17 cellular contexts compared by ENCODE assay signal in genomic region chr16:76278086-76278485, GRCh38. TPM values are rescaled to one million over a fixed set of nuclear protein-coding genes. Genes with fewer than 3 reads are reported as not detected.
DNase-seq lines count a peak whose midpoint lies in the region; ATAC-seq and TF ChIP-seq lines count a peak whose summit lies in the region.
"Had no signal": no experiment of that assay in that cellular context is flagged by ENCODE, and none has a peak within 500 bp of the region (broad histone marks: within the 10 kb centered on the region; RNA-seq: fewer than 3 reads in every experiment).

No MANE protein-coding gene starts in this region.

- WGBS in right lobe of liver (ENCODE audit: insufficient coverage, low coverage, low lambda C conversion rate, missing lambda C conversion rate), result 59% methylated on average over 5 of the region's 5 CpGs
- 64 to 81% methylated on average over 5 of the region's 5 CpGs for WGBS in thyroid gland, 2 donors

- BruUV-seq in Caco-2 (replicated peaks; lab: Mats Ljungman, UMichigan), result no TSS peak

- no peaks in the 10 kb centered on the region for H3K36me3 Mint-ChIP-seq in Caco-2 (ENCODE audit: insufficient read depth, unreplicated experiment)
- H3K36me3 Mint-ChIP-seq: CD8-positive, alpha-beta T cell had no signal

- H3K9me3 Mint-ChIP-seq in Caco-2 (ENCODE audit: unreplicated experiment), result no peaks in the 10 kb centered on the region
- H3K9me3 Mint-ChIP-seq: CD8-positive, alpha-beta T cell had no signal

- peak; percentile 14 for DNase-seq in NCI-H2227 (lab: John Stamatoyannopoulos, UW; ENCODE audit: unreplicated experiment)
- peak; percentile 20 for DNase-seq in cerebellum (ENCODE audit: low spot score)
- no peak for DNase-seq in right lobe of liver
- DNase-seq in Caco-2, result no peak
- DNase-seq in thyroid gland, result no peak
- DNase-seq: CD8-positive, alpha-beta T cell; NCI-H1105; NCI-H1694 treated with DMSO at 0.1 percent for 48 hours; NCI-H2107; NCI-H446 treated with DMSO at 0.1 percent for 48 hours; SJCRH30 had no signal

- CTCF ChIA-PET in Caco-2 (lab: Charles Lee), result interaction anchor here (0.6 kb wide), 1 partner anchor 589 kb away, joined by 4 read pairs; no protein-coding TSS in a partner anchor

- no peaks in the 10 kb centered on the region for H3K36me3 ChIP-seq in right lobe of liver
- H3K36me3 ChIP-seq in Caco-2 (ENCODE audit: control insufficient read depth, insufficient read depth, low read length), result no peaks in the 10 kb centered on the region
- H3K36me3 ChIP-seq in thyroid gland, result no peaks in the 10 kb centered on the region
- H3K36me3 ChIP-seq: BLaER1 treated with 17β-estradiol and CSF1 and Interleukin-3, amounts not matched to agents 10 nM and 100 nM; SJCRH30 had no signal

- POLR2A ChIA-PET in Caco-2 (lab: Charles Lee), result no interaction called here

- H3K27ac Mint-ChIP-seq in Caco-2 (ENCODE audit: unreplicated experiment), result no peak overlapping the region
- H3K27ac Mint-ChIP-seq: CD8-positive, alpha-beta T cell had no signal

- no peak for TF ChIP-seq POLR2A in right lobe of liver (IDR thresholded peaks at IDR 0.05)
- TF ChIP-seq POLR2A in thyroid gland (IDR thresholded peaks at IDR 0.05), result no peak

- H3K4me1 ChIP-seq in right lobe of liver, result no peaks in the 10 kb centered on the region
- H3K4me1 ChIP-seq in Caco-2, result no peaks in the 10 kb centered on the region
- H3K4me1 ChIP-seq in thyroid gland, result no peaks in the 10 kb centered on the region
- H3K4me1 ChIP-seq: BLaER1 treated with 17β-estradiol and CSF1 and Interleukin-3, amounts not matched to agents 10 nM and 100 nM; SJCRH30 had no signal

- no peak overlapping the region for H3K4me3 Mint-ChIP-seq in Caco-2 (ENCODE audit: unreplicated experiment)
- H3K4me3 Mint-ChIP-seq: CD8-positive, alpha-beta T cell had no signal

- H3K9me3 ChIP-seq in right lobe of liver, result no peaks in the 10 kb centered on the region
- H3K9me3 ChIP-seq in Caco-2, result no peaks in the 10 kb centered on the region
- H3K9me3 ChIP-seq in thyroid gland, result no peaks in the 10 kb centered on the region
- H3K9me3 ChIP-seq: BLaER1 treated with 17β-estradiol and CSF1 and Interleukin-3, amounts not matched to agents 10 nM and 100 nM; SJCRH30 had no signal

- peak overlapping the region; percentile 65 for H3K27ac ChIP-seq in layer of hippocampus (ENCODE audit: low read depth, low read length)
- peak overlapping the region; percentile 81 for H3K27ac ChIP-seq in temporal lobe (ENCODE audit: low read depth, low read length)
- H3K27ac ChIP-seq in right lobe of liver, result no peak overlapping the region
- H3K27ac ChIP-seq in thyroid gland, result no peak overlapping the region
- H3K27ac ChIP-seq: BLaER1 treated with 17β-estradiol and CSF1 and Interleukin-3, amounts not matched to agents 10 nM and 100 nM; SJCRH30 had no signal

- no peaks in the 10 kb centered on the region for H3K4me1 Mint-ChIP-seq in Caco-2 (ENCODE audit: low read depth, unreplicated experiment)

- H3K27me3 Mint-ChIP-seq in Caco-2 (ENCODE audit: insufficient read depth, unreplicated experiment), result no peaks in the 10 kb centered on the region

- H3K27me3 ChIP-seq in layer of hippocampus (ENCODE audit: control insufficient read depth, insufficient read depth, low read length) (no peaks in the 10 kb centered on the region), right lobe of liver (no peaks in the 10 kb centered on the region), Caco-2 (replicated peaks; ENCODE audit: control insufficient read depth, insufficient read depth, low read length) (no peaks in the 10 kb centered on the region), thyroid gland (no peaks in the 10 kb centered on the region)
- H3K27me3 ChIP-seq: BLaER1 treated with 17β-estradiol and CSF1 and Interleukin-3, amounts not matched to agents 10 nM and 100 nM; SJCRH30 had no signal

- H3K4me3 ChIP-seq in right lobe of liver (no peak overlapping the region), Caco-2 (ENCODE audit: low read depth, low read length) (no peak overlapping the region), thyroid gland (replicated peaks in 1 of 3) (no peak overlapping the region)
- H3K4me3 ChIP-seq: BLaER1 treated with 17β-estradiol and CSF1 and Interleukin-3, amounts not matched to agents 10 nM and 100 nM; K562; SJCRH30 had no signal

- no peak for ATAC-seq in right lobe of liver
- ATAC-seq: CD8-positive, alpha-beta T cell; K562; Panc1 had no signal

- TF ChIP-seq CTCF in right lobe of liver (IDR thresholded peaks at IDR 0.05), result no peak
- TF ChIP-seq CTCF in Caco-2 (IDR thresholded peaks at IDR 0.05; ENCODE audit: insufficient read depth in 1 of 2, low read depth in 1 of 2, low read length in 1 of 2, severe bottlenecking in 1 of 2, unreplicated experiment in 1 of 2), result no peak
- TF ChIP-seq CTCF in thyroid gland (IDR thresholded peaks at IDR 0.05), result no peak

- intact Hi-C loops in right lobe of liver (cut with DNase I) (no loop called here), Caco-2 (cut with micrococcal nuclease; ENCODE audit: unreplicated experiment) (no loop called here), thyroid gland (cut with DNase I) (no loop called here)

RNA-seq across cellular contexts. Expression of gene CNTNAP4, which starts 0.9 kb away (rescaled TPM):
- total RNA-seq in cerebellum (104 TPM), temporal lobe (29.5 TPM), right lobe of liver (not detected), Caco-2 (2022) (not detected in 2 replicates), thyroid gland (not detected)
- total RNA-seq: A673; CD8-positive, alpha-beta T cell; K562; SJCRH30 had no signal

Comparison
In these comparisons a context has a peak if more than half of its experiments do, and no peak if none do; other contexts are left out.
1. DNase-seq: peak in NCI-H2227 (single experiment) and cerebellum (single experiment); none in right lobe of liver (0 of 3), Caco-2 (0 of 2) and thyroid gland (0 of 2).
2. H3K27ac ChIP-seq: peak in layer of hippocampus (single experiment) and temporal lobe (single experiment); none in right lobe of liver (0 of 3) and thyroid gland (0 of 3).
3. RNA of gene CNTNAP4, which starts 0.9 kb away (total RNA-seq): 104 TPM in cerebellum (single experiment) and 29.5 TPM in temporal lobe (single experiment); not detected in Caco-2, not detected in right lobe of liver and not detected in thyroid gland; every median in the first group is over 10 times any median in the second.